8 cellular contexts compared by ENCODE assay signal in genomic region chr6:96015791-96016776, GRCh38. TPM values are rescaled to one million over a fixed set of nuclear protein-coding genes. Genes with fewer than 3 reads are reported as not detected.
DNase-seq lines count a peak whose midpoint lies in the region; ATAC-seq and TF ChIP-seq lines count a peak whose summit lies in the region.
"Had no signal": no experiment of that assay in that cellular context is flagged by ENCODE, and none has a peak within 500 bp of the region (broad histone marks: within the 10 kb centered on the region; RNA-seq: fewer than 3 reads in every experiment).

Gene FUT9, plus strand, starts transcription at chr6:96015974. Its CDS starts 187,182 bp downstream, at chr6:96203156.

- H3K4me1 ChIP-seq in RWPE2 (ENCODE audit: insufficient read depth, poor library complexity, severe bottlenecking) (no peaks in the 10 kb centered on the region), iPS-18a (ENCODE audit: control insufficient read depth, low read depth, low read length) (peaks cover 22% of the 10 kb centered on the region), stomach (peaks cover 0 to 17% (median 8%) of the 10 kb centered on the region in 4 donors)

- H3K27ac ChIP-seq in RWPE2 (ENCODE audit: poor library complexity, severe bottlenecking) (no peak within 1 kb of the TSS), iPS-18a (ENCODE audit: low read length) (peak within 1 kb of the TSS; percentile 47), stomach (peak within 1 kb of the TSS; percentile 81 to 97 (median 83))

- no peak for TF ChIP-seq POLR2A in stomach (IDR thresholded peaks at IDR 0.05)

- H3K27ac Mint-ChIP-seq in stimulated activated effector memory CD8-positive, alpha-beta T cell treated with anti-CD3 and anti-CD28 coated beads, Interleukin-12 subunit alpha, Interleukin-12 subunit beta, amount 100 ng/mL, for 72 hours: no peak within 1 kb of the TSS

- no peak for TF ChIP-seq EP300 in stomach (IDR thresholded peaks at IDR 0.05)

- no peak within 1 kb of the TSS for H3K4me3 Mint-ChIP-seq in stimulated activated effector memory CD8-positive, alpha-beta T cell treated with anti-CD3 and anti-CD28 coated beads, Interleukin-12 subunit alpha, Interleukin-12 subunit beta, amount 100 ng/mL, for 72 hours

- H3K9me3 ChIP-seq in RWPE2 (ENCODE audit: severe bottlenecking) (no peaks in the 10 kb centered on the region), iPS-18a (ENCODE audit: control insufficient read depth, low read depth, low read length) (no peaks in the 10 kb centered on the region), stomach (no peaks in the 10 kb centered on the region)

- H3K4me3 ChIP-seq in RWPE2 (ENCODE audit: severe bottlenecking): no peak within 1 kb of the TSS
- H3K4me3 ChIP-seq in iPS-18a (ENCODE audit: low read length): peak within 1 kb of the TSS; percentile 81
- peak within 1 kb of the TSS; percentile 44 to 60 (median 60) for H3K4me3 ChIP-seq in stomach

- intact Hi-C loops in stomach (cut with DNase I; ENCODE audit: low total_unique reads): no loop called here

- no peaks in the 10 kb centered on the region for H3K9me3 Mint-ChIP-seq in stimulated activated effector memory CD8-positive, alpha-beta T cell treated with anti-CD3 and anti-CD28 coated beads, Interleukin-12 subunit alpha, Interleukin-12 subunit beta, amount 100 ng/mL, for 72 hours

- H3K36me3 ChIP-seq in RWPE2 (ENCODE audit: low read depth) (no peaks in the 10 kb centered on the region), iPS-18a (ENCODE audit: control insufficient read depth, low read depth, low read length) (no peaks in the 10 kb centered on the region), stomach (no peaks in the 10 kb centered on the region)

- peak within 1 kb of the TSS; percentile 75 for H3K9ac ChIP-seq in iPS-18a (ENCODE audit: low read length)

- DNase-seq in NCI-H1092 (lab: John Stamatoyannopoulos, UW) (peak; percentile 87), RWPE2 (ENCODE audit: low spot score) (peak; percentile 22), stomach (peak; percentile 78)
- no peak for DNase-seq in stimulated activated effector memory CD8-positive, alpha-beta T cell treated with anti-CD3 and anti-CD28 coated beads, Interleukin-12 subunit alpha, Interleukin-12 subunit beta, amount 100 ng/mL, for 72 hours (ENCODE audit: low spot score in 2 of 2)
- DNase-seq in activated naive CD4-positive, alpha-beta T cell treated with anti-CD3 and anti-CD28 coated beads, Interleukin-2, amount 50 U/mL, for 16 hours: no peak

- ATAC-seq in RWPE2 (ENCODE audit: low read depth) (0 out of 3 replicates have a peak, but pooled peaks have one; percentile 23), GM19328 (IDR thresholded peaks at IDR 0.05; ENCODE audit: unreplicated experiment) (no peak)
- no peak for ATAC-seq in stimulated activated effector memory CD8-positive, alpha-beta T cell treated with anti-CD3 and anti-CD28 coated beads, Interleukin-12 subunit alpha, Interleukin-12 subunit beta, amount 100 ng/mL, for 72 hours

- TF ChIP-seq CTCF in RWPE2 (IDR thresholded peaks at IDR 0.05; ENCODE audit: poor library complexity, severe bottlenecking) (no peak), stomach (IDR thresholded peaks at IDR 0.05) (peak in 1 of 7 experiments; percentile 11)

- H3K36me3 Mint-ChIP-seq in stimulated activated effector memory CD8-positive, alpha-beta T cell treated with anti-CD3 and anti-CD28 coated beads, Interleukin-12 subunit alpha, Interleukin-12 subunit beta, amount 100 ng/mL, for 72 hours: no peaks in the 10 kb centered on the region

- H3K4me1 Mint-ChIP-seq in stimulated activated effector memory CD8-positive, alpha-beta T cell treated with anti-CD3 and anti-CD28 coated beads, Interleukin-12 subunit alpha, Interleukin-12 subunit beta, amount 100 ng/mL, for 72 hours: no peaks in the 10 kb centered on the region

- H3K27me3 ChIP-seq in RWPE2 (ENCODE audit: insufficient read depth, poor library complexity, severe bottlenecking) (peaks cover 58% of the 10 kb centered on the region), iPS-18a (ENCODE audit: control insufficient read depth, insufficient read depth, low read length) (peaks cover 31% of the 10 kb centered on the region), stomach (peaks cover 0 to 24% (median 9%) of the 10 kb centered on the region in 3 donors)

- 2 to 5% (median 3%) methylated on average over 19 to 54 of the region's 54 CpGs for WGBS in stomach, 5 donors

RNA-seq across cellular contexts. Expression of gene FUT9, which starts in this region (rescaled TPM):
- total RNA-seq in stomach: 10 to 100 TPM in 2 of 5 donors, 1 to 10 TPM in 2, under 1 TPM in 1; under 0.01 to 98.0 (median 7.6) TPM
- polyA plus RNA-seq in stomach: 1 to 10 TPM in 1 of 3 donors, under 1 TPM in 2; 0.46 to 2.6 (median 0.87) TPM
- total RNA-seq: RPMI7951 had no signal

Comparison
In these comparisons a context has a peak if more than half of its experiments do, and no peak if none do; other contexts are left out.
1. DNase-seq: peak in NCI-H1092 (single experiment), RWPE2 (single experiment) and stomach (single experiment); none in stimulated activated effector memory CD8-positive, alpha-beta T cell treated with anti-CD3 and anti-CD28 coated beads, Interleukin-12 subunit alpha, Interleukin-12 subunit beta, amount 100 ng/mL, for 72 hours (0 of 2) and activated naive CD4-positive, alpha-beta T cell treated with anti-CD3 and anti-CD28 coated beads, Interleukin-2, amount 50 U/mL, for 16 hours (single experiment).